ENCODE assay signal across 27 cellular contexts in the genomic region with DNA sequence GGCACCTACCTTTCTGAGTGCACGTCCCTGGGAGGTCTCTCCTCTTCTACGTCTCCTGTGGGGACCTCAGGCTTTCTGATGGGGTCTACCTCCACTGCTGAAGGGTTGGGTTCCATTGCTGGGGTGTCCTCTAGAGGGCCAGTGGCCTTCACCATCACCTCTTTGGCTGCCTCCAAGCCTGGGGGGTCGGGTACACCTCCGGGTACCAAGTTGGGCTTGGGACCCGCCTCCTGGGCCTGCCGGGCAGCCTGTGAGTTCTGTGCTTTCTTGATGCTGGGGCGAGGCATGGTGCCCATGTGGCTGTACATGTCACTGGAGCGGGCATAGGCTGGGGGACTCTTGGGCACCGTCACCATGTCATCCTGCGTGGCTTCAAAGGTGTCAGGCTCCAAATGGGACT. TPM values are rescaled to one million over a fixed set of nuclear protein-coding genes. Genes with fewer than 3 reads are reported as not detected.
DNase-seq lines count a peak whose midpoint lies in the region; ATAC-seq and TF ChIP-seq lines count a peak whose summit lies in the region.
"Had no signal": no experiment of that assay in that cellular context is flagged by ENCODE, and none has a peak within 500 bp of the region (broad histone marks: within the 10 kb centered on the region; RNA-seq: fewer than 3 reads in every experiment).

No MANE protein-coding gene starts in this region.

- peak overlapping the region in 9 of 11 experiments; percentile 6 to 98 (median 20); a peak in 13 of 22 replicates for H3K4me2 ChIP-seq in BLaER1 treated with 17β-estradiol and CSF1 and Interleukin-3, amounts not matched to agents 10 nM and 100 nM
- no peak overlapping the region for H3K4me2 ChIP-seq in PC-3 (ENCODE audit: low read length)

- peak overlapping the region in 4 of 11 experiments; percentile 2 to 18 (median 8); a peak in 2 of 22 replicates for H3K9ac ChIP-seq in BLaER1 treated with 17β-estradiol and CSF1 and Interleukin-3, amounts not matched to agents 10 nM and 100 nM
- no peak overlapping the region for H3K9ac ChIP-seq in PC-3 (ENCODE audit: low read length)

- H3K27ac Mint-ChIP-seq in CD4-positive, alpha-beta memory T cell: peak overlapping the region in 6 of 7 donors; percentile 9 to 60 (median 39)
- peak overlapping the region; percentile 25 for H3K27ac Mint-ChIP-seq in activated T-helper 17 cell treated with anti-CD3 and anti-CD28 coated beads, Interleukin-2, amount 50 U/mL, for 72 hours
- H3K27ac Mint-ChIP-seq in natural killer cell treated with Interleukin-12 subunit alpha and Interleukin-12 subunit beta and Interleukin-15 and Interleukin-18, amount 100 ng/mL, for 72 hours: peak overlapping the region; percentile 63 to 75
- H3K27ac Mint-ChIP-seq: mesothelial cell of epicardium, nephron progenitor cell had no signal

- peaks cover 76 to 93% (median 86%) of the 10 kb centered on the region in 10 experiments for H3K4me1 ChIP-seq in BLaER1 treated with 17β-estradiol and CSF1 and Interleukin-3, amounts not matched to agents 10 nM and 100 nM
- peaks cover 74% of the 10 kb centered on the region for H3K4me1 ChIP-seq in CD4-positive, alpha-beta memory T cell (ENCODE audit: insufficient read depth, low read length)
- peaks cover 4% of the 10 kb centered on the region; the same call in 1 of the 2 replicates for H3K4me1 ChIP-seq in PC-3 (ENCODE audit: insufficient read depth, low read length)

- H3K4me3 Mint-ChIP-seq in CD4-positive, alpha-beta memory T cell: peak overlapping the region in 4 of 8 donors; percentile 26 to 65 (median 49)
- peak overlapping the region; percentile 43 for H3K4me3 Mint-ChIP-seq in activated T-helper 17 cell treated with anti-CD3 and anti-CD28 coated beads, Interleukin-2, amount 50 U/mL, for 72 hours
- peak overlapping the region; percentile 6 for H3K4me3 Mint-ChIP-seq in natural killer cell treated with Interleukin-12 subunit alpha and Interleukin-12 subunit beta and Interleukin-15 and Interleukin-18, amount 100 ng/mL, for 72 hours
- H3K4me3 Mint-ChIP-seq: mesothelial cell of epicardium, nephron progenitor cell had no signal

- peaks cover 0 to 59% (median 13%) of the 10 kb centered on the region in 11 experiments; a peak in 13 of 22 replicates for H4K20me1 ChIP-seq in BLaER1 treated with 17β-estradiol and CSF1 and Interleukin-3, amounts not matched to agents 10 nM and 100 nM
- no peaks in the 10 kb centered on the region for H4K20me1 ChIP-seq in PC-3 (ENCODE audit: low read length)

- intact Hi-C loops in CD4-positive, alpha-beta memory T cell (cut with micrococcal nuclease): no loop called here
- intact Hi-C loops in PC-3 (cut with micrococcal nuclease): no loop called here

- CTCF ChIA-PET in CD4-positive, alpha-beta memory T cell (lab: Charles Lee; ENCODE audit: partially characterized antibody): interaction anchor here (1.2 to 3.0 kb wide), 2 partner anchors 11 to 96 kb away, joined by 3 to 25 read pairs; partner anchors contain the start of gene CDK9
- CTCF ChIA-PET in PC-3 (lab: Charles Lee): no interaction called here

- TF ChIP-seq CTCF in PC-3 (conservative IDR thresholded peaks at IDR 0.05; ENCODE audit: low read depth, low read length): no peak

- no peaks in the 10 kb centered on the region for H3K27me3 ChIP-seq in BLaER1 treated with 17β-estradiol and CSF1 and Interleukin-3, amounts not matched to agents 10 nM and 100 nM
- H3K27me3 ChIP-seq in CD4-positive, alpha-beta memory T cell (ENCODE audit: insufficient read depth, low read length): no peaks in the 10 kb centered on the region
- no peaks in the 10 kb centered on the region for H3K27me3 ChIP-seq in PC-3 (ENCODE audit: low read length)
- H3K27me3 ChIP-seq: dorsolateral prefrontal cortex, heart right ventricle, MG63, testis, vagina had no signal

- DNase-seq in CD4-positive, alpha-beta memory T cell: no peak
- no peak for DNase-seq in natural killer cell treated with Interleukin-12 subunit alpha and Interleukin-12 subunit beta and Interleukin-15 and Interleukin-18, amount 100 ng/mL, for 72 hours (ENCODE audit: low spot score)
- DNase-seq in PC-3 (no peak), NCI-H2107 (lab: John Stamatoyannopoulos, UW) (no peak), NCI-H187 (lab: John Stamatoyannopoulos, UW) (no peak)
- DNase-seq: activated CD4-positive, CD25-positive, alpha-beta regulatory T cell; activated effector memory CD4-positive, alpha-beta T cell treated with Interleukin-2 at 50 U/mL for 16 hours; amniotic stem cell; COR-L47; DMS79 treated with DMSO at 0.1 percent for 48 hours; dorsolateral prefrontal cortex; heart right ventricle; MG63; NCI-H1436; NCI-H524; nephron progenitor cell; RPMI8226; T1000; testis had no signal

- H2AFZ ChIP-seq in PC-3 (ENCODE audit: low read length): no peak overlapping the region

- no peaks in the 10 kb centered on the region for H3K27me3 Mint-ChIP-seq in CD4-positive, alpha-beta memory T cell
- no peaks in the 10 kb centered on the region for H3K27me3 Mint-ChIP-seq in activated T-helper 17 cell treated with anti-CD3 and anti-CD28 coated beads, Interleukin-2, amount 50 U/mL, for 72 hours
- no peaks in the 10 kb centered on the region for H3K27me3 Mint-ChIP-seq in natural killer cell treated with Interleukin-12 subunit alpha and Interleukin-12 subunit beta and Interleukin-15 and Interleukin-18, amount 100 ng/mL, for 72 hours
- H3K27me3 Mint-ChIP-seq: IgD-negative memory B cell had no signal

- no peaks in the 10 kb centered on the region for H3K79me2 ChIP-seq in PC-3 (ENCODE audit: low read length)

- peak overlapping the region in 3 of 11 experiments; percentile 10 to 31 (median 19); a peak in 4 of 22 replicates for H3K27ac ChIP-seq in BLaER1 treated with 17β-estradiol and CSF1 and Interleukin-3, amounts not matched to agents 10 nM and 100 nM
- H3K27ac ChIP-seq in CD4-positive, alpha-beta memory T cell (ENCODE audit: low read depth, low read length): no peak overlapping the region
- H3K27ac ChIP-seq in PC-3 (ENCODE audit: low read length): no peak overlapping the region
- H3K27ac ChIP-seq: dorsolateral prefrontal cortex, epithelial cell of prostate, heart right ventricle, testis, vagina had no signal

- H3K9me3 Mint-ChIP-seq in CD4-positive, alpha-beta memory T cell: no peaks in the 10 kb centered on the region
- H3K9me3 Mint-ChIP-seq in activated T-helper 17 cell treated with anti-CD3 and anti-CD28 coated beads, Interleukin-2, amount 50 U/mL, for 72 hours: no peaks in the 10 kb centered on the region
- no peaks in the 10 kb centered on the region for H3K9me3 Mint-ChIP-seq in natural killer cell treated with Interleukin-12 subunit alpha and Interleukin-12 subunit beta and Interleukin-15 and Interleukin-18, amount 100 ng/mL, for 72 hours
- H3K9me3 Mint-ChIP-seq: IgD-negative memory B cell, mesothelial cell of epicardium, nephron progenitor cell had no signal

- BruUV-seq in PC-3 (replicated peaks; lab: Mats Ljungman, UMichigan): no TSS peak

- H3K9me2 ChIP-seq in PC-3 (replicated peaks; ENCODE audit: low read length): no peaks in the 10 kb centered on the region

- ATAC-seq in activated T-helper 17 cell treated with anti-CD3 and anti-CD28 coated beads, Interleukin-2, amount 50 U/mL, for 72 hours (replicated peaks): no peak
- no peak for ATAC-seq in natural killer cell treated with Interleukin-12 subunit alpha and Interleukin-12 subunit beta and Interleukin-15 and Interleukin-18, amount 100 ng/mL, for 72 hours
- no peak for ATAC-seq in PC-3
- ATAC-seq: HCT116, heart right ventricle, sciatic nerve had no signal

- H3K4me3 ChIP-seq in BLaER1 treated with 17β-estradiol and CSF1 and Interleukin-3, amounts not matched to agents 10 nM and 100 nM: no peak overlapping the region
- H3K4me3 ChIP-seq in CD4-positive, alpha-beta memory T cell (ENCODE audit: low read length in 2 of 2): no peak overlapping the region
- H3K4me3 ChIP-seq in PC-3 (ENCODE audit: low read length): no peak overlapping the region
- H3K4me3 ChIP-seq: dorsolateral prefrontal cortex, heart right ventricle, MG63, testis, vagina had no signal

- H3K36me3 Mint-ChIP-seq in CD4-positive, alpha-beta memory T cell: peaks cover 1 to 53% of the 10 kb centered on the region in 2 donors
- H3K36me3 Mint-ChIP-seq in activated T-helper 17 cell treated with anti-CD3 and anti-CD28 coated beads, Interleukin-2, amount 50 U/mL, for 72 hours (ENCODE audit: low read depth): peaks cover 84% of the 10 kb centered on the region
- H3K36me3 Mint-ChIP-seq in natural killer cell treated with Interleukin-12 subunit alpha and Interleukin-12 subunit beta and Interleukin-15 and Interleukin-18, amount 100 ng/mL, for 72 hours: peaks cover 5% of the 10 kb centered on the region
- H3K36me3 Mint-ChIP-seq: mesothelial cell of epicardium had no signal

- POLR2A ChIA-PET in CD4-positive, alpha-beta memory T cell (lab: Charles Lee; ENCODE audit: partially characterized antibody): interaction anchor here (15.3 kb wide), 1 partner anchor 10 kb away, joined by 377 read pairs; the partner anchor contains the start of genes CDK9 and SH2D3C
- POLR2A ChIA-PET in PC-3 (lab: Charles Lee; ENCODE audit: unreplicated experiment): no interaction called here

- peaks cover 31 to 72% (median 51%) of the 10 kb centered on the region in 4 donors for H3K4me1 Mint-ChIP-seq in CD4-positive, alpha-beta memory T cell
- H3K4me1 Mint-ChIP-seq in activated T-helper 17 cell treated with anti-CD3 and anti-CD28 coated beads, Interleukin-2, amount 50 U/mL, for 72 hours: peaks cover 12% of the 10 kb centered on the region
- peaks cover 43 to 49% of the 10 kb centered on the region in 2 donors for H3K4me1 Mint-ChIP-seq in natural killer cell treated with Interleukin-12 subunit alpha and Interleukin-12 subunit beta and Interleukin-15 and Interleukin-18, amount 100 ng/mL, for 72 hours (ENCODE audit: low read depth in 2 of 2)

- peaks cover 0 to 36% (median 29%) of the 10 kb centered on the region in 11 experiments; a peak in 21 of 22 replicates for H3K36me3 ChIP-seq in BLaER1 treated with 17β-estradiol and CSF1 and Interleukin-3, amounts not matched to agents 10 nM and 100 nM
- peaks cover 22% of the 10 kb centered on the region for H3K36me3 ChIP-seq in CD4-positive, alpha-beta memory T cell (ENCODE audit: insufficient read depth, low read length)
- H3K36me3 ChIP-seq in PC-3 (ENCODE audit: low read depth, low read length): no peaks in the 10 kb centered on the region
- H3K36me3 ChIP-seq: MG63, vagina had no signal

- no peaks in the 10 kb centered on the region for H3K9me3 ChIP-seq in BLaER1 treated with 17β-estradiol and CSF1 and Interleukin-3, amounts not matched to agents 10 nM and 100 nM (replicated peaks in 1 of 11)
- no peaks in the 10 kb centered on the region for H3K9me3 ChIP-seq in CD4-positive, alpha-beta memory T cell (ENCODE audit: control insufficient read depth in 1 of 2, low read length in 2 of 2)
- no peaks in the 10 kb centered on the region for H3K9me3 ChIP-seq in PC-3 (ENCODE audit: low read length)
- H3K9me3 ChIP-seq: heart right ventricle, MG63, testis, vagina had no signal

- H3F3A ChIP-seq in PC-3 (ENCODE audit: low read length, unreplicated experiment): no peaks in the 10 kb centered on the region

RNA-seq across cellular contexts. Expression of gene SH2D3C, which starts 4.5 kb away (rescaled TPM):
- 10 to 100 TPM; 43.4 to 48.6 TPM for total RNA-seq in CD4-positive, alpha-beta memory T cell
- polyA plus RNA-seq in CD4-positive, alpha-beta memory T cell: 10 to 100 TPM in 1 of 2 donors, 1 to 10 TPM in 1; 8.7 to 51.5 TPM
- 10 to 100 TPM; 27.6 to 46.8 TPM for total RNA-seq in activated T-helper 17 cell treated with anti-CD3 and anti-CD28 coated beads, Interleukin-2, amount 50 U/mL, for 72 hours
- total RNA-seq in natural killer cell treated with Interleukin-12 subunit alpha and Interleukin-12 subunit beta and Interleukin-15 and Interleukin-18, amount 100 ng/mL, for 72 hours: 10 to 100 TPM; 23.9 to 29.1 TPM
- 0.26 and 1.0 TPM in 2 replicates for total RNA-seq in PC-3 (2014; rRNA removed)

RNA-seq across cellular contexts. Expression of gene CDK9, which starts 11.9 kb away (rescaled TPM):
- 100 to 1,000 TPM; 127 to 138 TPM for total RNA-seq in CD4-positive, alpha-beta memory T cell
- 10 to 100 TPM; 35.4 to 63.6 TPM for polyA plus RNA-seq in CD4-positive, alpha-beta memory T cell
- 10 to 100 TPM; 82.8 to 94.2 TPM for total RNA-seq in activated T-helper 17 cell treated with anti-CD3 and anti-CD28 coated beads, Interleukin-2, amount 50 U/mL, for 72 hours
- total RNA-seq in natural killer cell treated with Interleukin-12 subunit alpha and Interleukin-12 subunit beta and Interleukin-15 and Interleukin-18, amount 100 ng/mL, for 72 hours: 100 to 1,000 TPM; 119 to 132 TPM
- total RNA-seq in PC-3 (2014; rRNA removed): 37.3 and 39.2 TPM in 2 replicates

RNA-seq across cellular contexts. Expression of gene FPGS, which starts 28.7 kb away (rescaled TPM):
- total RNA-seq in CD4-positive, alpha-beta memory T cell: 100 to 1,000 TPM; 100 to 101 TPM
- 10 to 100 TPM; 49.4 to 54.6 TPM for polyA plus RNA-seq in CD4-positive, alpha-beta memory T cell
- 10 to 100 TPM; 56.7 to 95.6 TPM for total RNA-seq in activated T-helper 17 cell treated with anti-CD3 and anti-CD28 coated beads, Interleukin-2, amount 50 U/mL, for 72 hours
- total RNA-seq in natural killer cell treated with Interleukin-12 subunit alpha and Interleukin-12 subunit beta and Interleukin-15 and Interleukin-18, amount 100 ng/mL, for 72 hours: 100 to 1,000 TPM in 1 of 2 donors, 10 to 100 TPM in 1; 96.0 to 150 TPM
- total RNA-seq in PC-3 (2014; rRNA removed): 78.5 and 133 TPM in 2 replicates

RNA-seq across cellular contexts. Expression of gene TOR2A, which starts 38.9 kb away (rescaled TPM):
- total RNA-seq in CD4-positive, alpha-beta memory T cell: 10 to 100 TPM; 14.3 to 18.4 TPM
- 10 to 100 TPM; 23.2 to 27.1 TPM for polyA plus RNA-seq in CD4-positive, alpha-beta memory T cell
- 10 to 100 TPM in 1 of 2 donors, 1 to 10 TPM in 1; 8.5 to 15.7 TPM for total RNA-seq in activated T-helper 17 cell treated with anti-CD3 and anti-CD28 coated beads, Interleukin-2, amount 50 U/mL, for 72 hours
- 10 to 100 TPM; 20.4 to 31.9 TPM for total RNA-seq in natural killer cell treated with Interleukin-12 subunit alpha and Interleukin-12 subunit beta and Interleukin-15 and Interleukin-18, amount 100 ng/mL, for 72 hours
- 12.2 and 14.1 TPM in 2 replicates for total RNA-seq in PC-3 (2014; rRNA removed)

RNA-seq across cellular contexts. Expression of gene TTC16, which starts 58.1 kb away (rescaled TPM):
- total RNA-seq in CD4-positive, alpha-beta memory T cell: 1 to 10 TPM; 2.5 to 2.6 TPM
- polyA plus RNA-seq in CD4-positive, alpha-beta memory T cell: 1 to 10 TPM in 1 of 2 donors, under 1 TPM in 1; 0.09 to 1.8 TPM
- total RNA-seq in activated T-helper 17 cell treated with anti-CD3 and anti-CD28 coated beads, Interleukin-2, amount 50 U/mL, for 72 hours: 1 to 10 TPM; 1.8 to 2.0 TPM
- total RNA-seq in natural killer cell treated with Interleukin-12 subunit alpha and Interleukin-12 subunit beta and Interleukin-15 and Interleukin-18, amount 100 ng/mL, for 72 hours: 1 to 10 TPM; 3.8 to 8.1 TPM
- 0.04 TPM in 1 of 2 replicates, not detected in the other for total RNA-seq in PC-3 (2014; rRNA removed)
- polyA plus RNA-seq: IgD-negative memory B cell had no signal

Comparison
In these comparisons a context has a peak if more than half of its experiments do, and no peak if none do; other contexts are left out.
1. RNA of gene SH2D3C, which starts 4.5 kb away (total RNA-seq): 43.4 to 48.6 TPM in CD4-positive, alpha-beta memory T cell, 27.6 to 46.8 TPM in activated T-helper 17 cell treated with anti-CD3 and anti-CD28 coated beads, Interleukin-2, amount 50 U/mL, for 72 hours and 23.9 to 29.1 TPM in natural killer cell treated with Interleukin-12 subunit alpha and Interleukin-12 subunit beta and Interleukin-15 and Interleukin-18, amount 100 ng/mL, for 72 hours; 0.26 to 1.0 TPM in PC-3; every median in the first group is over 10 times any median in the second.
2. Peak in every context shown above with its lines, with median percentiles within 50 percentile points of each other: H3K27ac Mint-ChIP-seq.